ENCODE assay signal across 15 cellular contexts in the genomic region with DNA sequence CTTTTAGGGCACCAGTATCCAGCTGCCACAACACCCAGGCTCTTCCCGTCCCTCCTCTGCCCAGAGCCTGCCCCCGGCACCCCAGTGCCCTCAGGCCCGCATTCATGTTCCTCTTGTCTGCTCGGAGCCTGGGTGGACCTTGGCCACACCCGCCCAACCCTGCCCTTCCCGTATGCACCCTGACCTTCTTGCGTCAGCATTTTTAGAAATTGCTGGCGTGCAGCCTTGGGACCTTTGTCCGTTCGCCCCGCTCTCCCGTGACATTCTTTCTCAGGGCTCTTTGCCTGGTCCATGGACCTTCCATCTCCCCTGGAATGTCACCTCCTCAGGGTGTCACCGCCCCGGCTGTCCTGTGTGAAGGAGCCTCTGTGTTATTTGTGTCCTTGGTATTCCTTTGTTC. TPM values are rescaled to one million over a fixed set of nuclear protein-coding genes. Genes with fewer than 3 reads are reported as not detected.
A peak's percentile ranks its signal among the peaks of the same experiment; 100 is the strongest.
DNase-seq lines count a peak whose midpoint lies in the region; ATAC-seq lines count a peak whose summit lies in the region.
"Had no signal": no experiment of that assay in that cellular context is flagged by ENCODE, and none has a peak within 500 bp of the region (broad histone marks: within the 10 kb centered on the region; RNA-seq: fewer than 3 reads in every experiment).

No MANE protein-coding gene starts in this region.

- peak overlapping the region; percentile 74 for H3K27ac ChIP-seq in duodenal mucosa (ENCODE audit: low read depth, low read length)
- no peak overlapping the region for H3K27ac ChIP-seq in neuronal stem cell (replicated peaks; ENCODE audit: low read length)
- H3K27ac ChIP-seq: BLaER1 treated with 17β-estradiol and CSF1 and Interleukin-3, amounts not matched to agents 10 nM and 100 nM had no signal

- H3K9ac ChIP-seq in duodenal mucosa (ENCODE audit: low read depth in 1 of 2, low read length in 2 of 2) (no peak overlapping the region), neuronal stem cell (ENCODE audit: low read depth, low read length, poor library complexity) (no peak overlapping the region)
- H3K9ac ChIP-seq: BLaER1 treated with 17β-estradiol and CSF1 and Interleukin-3, amounts not matched to agents 10 nM and 100 nM had no signal

- no peak overlapping the region for H3K18ac ChIP-seq in neuronal stem cell (ENCODE audit: low read length)

- H3K14ac ChIP-seq in neuronal stem cell (ENCODE audit: low read length): no peak overlapping the region

- H3K4me3 ChIP-seq in duodenal mucosa (ENCODE audit: low read depth in 1 of 2, low read length in 2 of 2) (no peak overlapping the region), neuronal stem cell (ENCODE audit: low read length in 2 of 2) (no peak overlapping the region)
- H3K4me3 ChIP-seq: BLaER1 treated with 17β-estradiol and CSF1 and Interleukin-3, amounts not matched to agents 10 nM and 100 nM had no signal

- H2AFZ ChIP-seq in neuronal stem cell (ENCODE audit: low read length): no peak overlapping the region

- H3K4me2 ChIP-seq in neuronal stem cell (ENCODE audit: insufficient read depth, low read length, poor library complexity, severe bottlenecking): no peak overlapping the region

- H3K27me3 ChIP-seq in duodenal mucosa (ENCODE audit: control insufficient read depth in 1 of 2, insufficient read depth in 2 of 2, low read length in 2 of 2): no peaks in the 10 kb centered on the region
- H3K27me3 ChIP-seq in neuronal stem cell (ENCODE audit: control insufficient read depth in 3 of 3, insufficient read depth in 3 of 3, low read depth in 1 of 3, low read length in 3 of 3): no peaks in the 10 kb centered on the region
- H3K27me3 ChIP-seq: BLaER1 treated with 17β-estradiol and CSF1 and Interleukin-3, amounts not matched to agents 10 nM and 100 nM had no signal

- H2BK5ac ChIP-seq in neuronal stem cell (ENCODE audit: low read length): peak overlapping the region; percentile 53

- H3K4ac ChIP-seq in neuronal stem cell (ENCODE audit: low read length): no peak overlapping the region

- peaks cover 33 to 63% of the 10 kb centered on the region in 2 donors for H3K36me3 ChIP-seq in duodenal mucosa (ENCODE audit: control insufficient read depth in 1 of 2, insufficient read depth in 2 of 2, low read length in 2 of 2)
- H3K36me3 ChIP-seq in neuronal stem cell (replicated peaks in 1 of 2; ENCODE audit: control insufficient read depth in 2 of 2, insufficient read depth in 2 of 2, low read length in 2 of 2): peaks cover 33 to 78% of the 10 kb centered on the region in 2 donors

- no peak overlapping the region for H4K91ac ChIP-seq in neuronal stem cell (ENCODE audit: low read depth, low read length, poor library complexity)

- H3K9me3 ChIP-seq in duodenal mucosa (ENCODE audit: control insufficient read depth in 1 of 2, low read length in 2 of 2) (no peaks in the 10 kb centered on the region), neuronal stem cell (replicated peaks in 1 of 2; ENCODE audit: control insufficient read depth in 2 of 2, insufficient read depth in 1 of 2, low read depth in 1 of 2, low read length in 2 of 2) (peaks cover 0 to 2% of the 10 kb centered on the region in 2 donors)
- H3K9me3 ChIP-seq: BLaER1 treated with 17β-estradiol and CSF1 and Interleukin-3, amounts not matched to agents 10 nM and 100 nM had no signal

- WGBS in neuronal stem cell (ENCODE audit: extremely low coverage in 2 of 2, insufficient read length in 2 of 2, insufficient replicate concordance in 1 of 2), 2 donors: no CpG with 5 or more reads among the region's 14 CpGs

- no peak for DNase-seq in neuronal stem cell (ENCODE audit: low spot score)
- no peak for DNase-seq in GOT3 (lab: John Stamatoyannopoulos, UW)
- DNase-seq: activated CD4-positive, alpha-beta T cell treated with anti-CD3 and anti-CD28 coated beads, Interleukin-2, amount 50 U/mL, for 4 hours; activated gamma-delta T cell; HFFc6; hypothalamus; mesendoderm; NCI-H1092; NCI-H446 treated with DMSO at 0.1 percent for 48 hours; posterior cingulate gyrus; stimulated activated naive CD4-positive, alpha-beta T cell had no signal

- H3K4me1 ChIP-seq in duodenal mucosa (ENCODE audit: control insufficient read depth in 1 of 2, insufficient read depth in 2 of 2, low read length in 2 of 2) (peaks cover 8 to 12% of the 10 kb centered on the region in 2 donors), neuronal stem cell (ENCODE audit: control insufficient read depth in 2 of 2, insufficient read depth in 1 of 2, low read depth in 1 of 2, low read length in 2 of 2) (no peaks in the 10 kb centered on the region)

- H2BK12ac ChIP-seq in neuronal stem cell (ENCODE audit: low read length): no peak overlapping the region

- H2BK15ac ChIP-seq in neuronal stem cell (ENCODE audit: low read length): no peak overlapping the region

- H2BK120ac ChIP-seq in neuronal stem cell (ENCODE audit: low read depth, low read length): no peak overlapping the region

- peak overlapping the region; percentile 55 for H3K23ac ChIP-seq in neuronal stem cell (ENCODE audit: low read depth, low read length, poor library complexity)

- no peak overlapping the region for H4K8ac ChIP-seq in neuronal stem cell (ENCODE audit: low read depth, low read length)

- peaks cover 3% of the 10 kb centered on the region for H3K79me1 ChIP-seq in neuronal stem cell (ENCODE audit: low read depth, low read length)

- no peak for ATAC-seq in GM19035 (IDR thresholded peaks at IDR 0.05; ENCODE audit: unreplicated experiment)
- ATAC-seq: Panc1 had no signal

- no peak overlapping the region for H2AK5ac ChIP-seq in neuronal stem cell (ENCODE audit: low read depth, low read length)

RNA-seq across cellular contexts. Expression of a gene that starts 7.6 kb away (rescaled TPM):
- polyA plus RNA-seq in neuronal stem cell (2013, experiment 1 of 2): 61.4 TPM
- polyA plus RNA-seq in neuronal stem cell (2013, experiment 2 of 2): 60.3 TPM

RNA-seq across cellular contexts. Expression of a gene that starts 9.1 kb away (rescaled TPM):
- 0.71 TPM for polyA plus RNA-seq in neuronal stem cell (2013, experiment 1 of 2)
- polyA plus RNA-seq in neuronal stem cell (2013, experiment 2 of 2): 0.43 TPM

RNA-seq across cellular contexts. Expression of a gene that starts 25.8 kb away (rescaled TPM):
- polyA plus RNA-seq in neuronal stem cell (2013, experiment 1 of 2): 0.81 TPM
- 0.93 TPM for polyA plus RNA-seq in neuronal stem cell (2013, experiment 2 of 2)

RNA-seq across cellular contexts. Expression of a gene that starts 35.5 kb away (rescaled TPM):
- polyA plus RNA-seq in neuronal stem cell (2013, experiment 1 of 2): 21.2 TPM
- 21.1 TPM for polyA plus RNA-seq in neuronal stem cell (2013, experiment 2 of 2)

RNA-seq across cellular contexts. Expression of a gene that starts 39.3 kb away (rescaled TPM):
- polyA plus RNA-seq in neuronal stem cell (2013, experiment 1 of 2): 19.9 TPM
- polyA plus RNA-seq in neuronal stem cell (2013, experiment 2 of 2): 19.6 TPM
